8 cellular contexts compared by ENCODE assay signal in genomic region chr19:50922316-50922853, GRCh38. TPM values are rescaled to one million over a fixed set of nuclear protein-coding genes. Genes with fewer than 3 reads are reported as not detected.
A peak's percentile ranks its signal among the peaks of the same experiment; 100 is the strongest.
DNase-seq lines count a peak whose midpoint lies in the region; ATAC-seq, FAIRE-seq and TF ChIP-seq lines count a peak whose summit lies in the region.

No MANE protein-coding gene starts in this region.

- no peak overlapping the region for H3K4me3 Mint-ChIP-seq in T-helper 17 cell

- H3K27ac Mint-ChIP-seq in T-helper 17 cell: no peak overlapping the region

- TF ChIP-seq POLR2A in H54 (IDR thresholded peaks at IDR 0.05; ENCODE audit: low read depth, low read length): no peak

- peaks cover 47% of the 10 kb centered on the region for H3K27me3 Mint-ChIP-seq in T-helper 17 cell

- TF ChIP-seq CTCF in retinal pigment epithelial cell (conservative IDR thresholded peaks at IDR 0.05; ENCODE audit: low read depth, low read length): peak; percentile 86

- H3K9me3 ChIP-seq in T-helper 17 cell (ENCODE audit: control insufficient read depth, low read length, poor library complexity, severe bottlenecking) (no peaks in the 10 kb centered on the region), right cardiac atrium (ENCODE audit: control insufficient read depth, low read length) (no peaks in the 10 kb centered on the region)

- peaks cover 8% of the 10 kb centered on the region for H3K4me1 Mint-ChIP-seq in T-helper 17 cell

- H3K27ac ChIP-seq in right cardiac atrium (ENCODE audit: low read length): no peak overlapping the region

- no peak for FAIRE-seq in H54 (lab: Jason Lieb, UNC)

- peaks cover 5% of the 10 kb centered on the region for H3K27me3 ChIP-seq in right cardiac atrium (ENCODE audit: control insufficient read depth, insufficient read depth)

- WGBS in right cardiac atrium: 33% methylated on average over 21 of the region's 21 CpGs

- intact Hi-C loops in right cardiac atrium (cut with DNase I): loop anchor here in 1 of 4 donors (10.0 kb wide), 1 partner anchor 172 kb away; no protein-coding TSS in a partner anchor

- H3K4me3 ChIP-seq in right cardiac atrium (ENCODE audit: low read length) (no peak overlapping the region), retinal pigment epithelial cell (ENCODE audit: low read length) (no peak overlapping the region)

- H3K36me3 Mint-ChIP-seq in T-helper 17 cell (ENCODE audit: low read depth): no peaks in the 10 kb centered on the region

- DNase-seq in COLO829 (ENCODE audit: low spot score) (peak; percentile 76), H54 (ENCODE audit: insufficient read length, low spot score) (peak; percentile 63), NCI-H1694 treated with DMSO at 0.1 percent for 48 hours (lab: John Stamatoyannopoulos, UW) (peak; percentile 57), T-helper 17 cell (peak; percentile 47 to 67 (median 53)), amygdala (lab: John Stamatoyannopoulos, UW) (peak in 46 of 56 donors; percentile 4 to 74 (median 38)), right cardiac atrium (peak; percentile 62 to 77 (median 76)), retinal pigment epithelial cell (ENCODE audit: low read depth) (no peak)

- ATAC-seq in T-helper 17 cell: peak; percentile 94
- peak; percentile 81 to 92 for ATAC-seq in right cardiac atrium
- ATAC-seq in HG03039 (IDR thresholded peaks at IDR 0.05; ENCODE audit: unreplicated experiment): no peak

- no peaks in the 10 kb centered on the region for H3K4me1 ChIP-seq in right cardiac atrium (ENCODE audit: control insufficient read depth, insufficient read depth, low read length)

RNA-seq across cellular contexts. Expression of gene KLK4, which starts 11.2 kb away (rescaled TPM):
- total RNA-seq in T-helper 17 cell (not detected), right cardiac atrium (not detected)
- not detected for polyA plus RNA-seq in right cardiac atrium

RNA-seq across cellular contexts. Expression of gene KLK5, which starts 30.5 kb away (rescaled TPM):
- total RNA-seq in T-helper 17 cell: not detected
- total RNA-seq in right cardiac atrium: not detected
- not detected for polyA plus RNA-seq in right cardiac atrium

RNA-seq across cellular contexts. Expression of gene KLK6, which starts 47.0 kb away (rescaled TPM):
- total RNA-seq in T-helper 17 cell (not detected), right cardiac atrium (not detected)
- not detected for polyA plus RNA-seq in right cardiac atrium

RNA-seq across cellular contexts. Expression of gene KLK2, which starts 49.1 kb away (rescaled TPM):
- total RNA-seq in T-helper 17 cell (not detected), right cardiac atrium (not detected)
- not detected for polyA plus RNA-seq in right cardiac atrium
